Comparison of ENCODE assay signal across 1 cellular context in genomic region chr6:139925894-139926641, GRCh38.
TF ChIP-seq lines count a peak whose summit lies in the region.

No MANE protein-coding gene starts in this region.

TF ChIP-seq in HepG2, 621 proteins besides CTCF, POLR2A, EP300 and RAD21 (continued from another document and continues in another):
- TF ChIP-seq, protein P1, sequence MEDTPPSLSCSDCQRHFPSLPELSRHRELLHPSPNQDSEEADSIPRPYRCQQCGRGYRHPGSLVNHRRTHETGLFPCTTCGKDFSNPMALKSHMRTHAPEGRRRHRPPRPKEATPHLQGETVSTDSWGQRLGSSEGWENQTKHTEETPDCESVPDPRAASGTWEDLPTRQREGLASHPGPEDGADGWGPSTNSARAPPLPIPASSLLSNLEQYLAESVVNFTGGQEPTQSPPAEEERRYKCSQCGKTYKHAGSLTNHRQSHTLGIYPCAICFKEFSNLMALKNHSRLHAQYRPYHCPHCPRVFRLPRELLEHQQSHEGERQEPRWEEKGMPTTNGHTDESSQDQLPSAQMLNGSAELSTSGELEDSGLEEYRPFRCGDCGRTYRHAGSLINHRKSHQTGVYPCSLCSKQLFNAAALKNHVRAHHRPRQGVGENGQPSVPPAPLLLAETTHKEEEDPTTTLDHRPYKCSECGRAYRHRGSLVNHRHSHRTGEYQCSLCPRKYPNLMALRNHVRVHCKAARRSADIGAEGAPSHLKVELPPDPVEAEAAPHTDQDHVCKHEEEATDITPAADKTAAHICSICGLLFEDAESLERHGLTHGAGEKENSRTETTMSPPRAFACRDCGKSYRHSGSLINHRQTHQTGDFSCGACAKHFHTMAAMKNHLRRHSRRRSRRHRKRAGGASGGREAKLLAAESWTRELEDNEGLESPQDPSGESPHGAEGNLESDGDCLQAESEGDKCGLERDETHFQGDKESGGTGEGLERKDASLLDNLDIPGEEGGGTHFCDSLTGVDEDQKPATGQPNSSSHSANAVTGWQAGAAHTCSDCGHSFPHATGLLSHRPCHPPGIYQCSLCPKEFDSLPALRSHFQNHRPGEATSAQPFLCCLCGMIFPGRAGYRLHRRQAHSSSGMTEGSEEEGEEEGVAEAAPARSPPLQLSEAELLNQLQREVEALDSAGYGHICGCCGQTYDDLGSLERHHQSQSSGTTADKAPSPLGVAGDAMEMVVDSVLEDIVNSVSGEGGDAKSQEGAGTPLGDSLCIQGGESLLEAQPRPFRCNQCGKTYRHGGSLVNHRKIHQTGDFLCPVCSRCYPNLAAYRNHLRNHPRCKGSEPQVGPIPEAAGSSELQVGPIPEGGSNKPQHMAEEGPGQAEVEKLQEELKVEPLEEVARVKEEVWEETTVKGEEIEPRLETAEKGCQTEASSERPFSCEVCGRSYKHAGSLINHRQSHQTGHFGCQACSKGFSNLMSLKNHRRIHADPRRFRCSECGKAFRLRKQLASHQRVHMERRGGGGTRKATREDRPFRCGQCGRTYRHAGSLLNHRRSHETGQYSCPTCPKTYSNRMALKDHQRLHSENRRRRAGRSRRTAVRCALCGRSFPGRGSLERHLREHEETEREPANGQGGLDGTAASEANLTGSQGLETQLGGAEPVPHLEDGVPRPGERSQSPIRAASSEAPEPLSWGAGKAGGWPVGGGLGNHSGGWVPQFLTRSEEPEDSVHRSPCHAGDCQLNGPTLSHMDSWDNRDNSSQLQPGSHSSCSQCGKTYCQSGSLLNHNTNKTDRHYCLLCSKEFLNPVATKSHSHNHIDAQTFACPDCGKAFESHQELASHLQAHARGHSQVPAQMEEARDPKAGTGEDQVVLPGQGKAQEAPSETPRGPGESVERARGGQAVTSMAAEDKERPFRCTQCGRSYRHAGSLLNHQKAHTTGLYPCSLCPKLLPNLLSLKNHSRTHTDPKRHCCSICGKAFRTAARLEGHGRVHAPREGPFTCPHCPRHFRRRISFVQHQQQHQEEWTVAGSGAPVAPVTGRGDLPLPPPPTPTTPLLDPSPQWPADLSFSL (CRISPR knock-in tag; IDR thresholded peaks at IDR 0.05): peak; percentile 41; the same call in 1 of the 2 replicates
- TF ChIP-seq, protein P2, sequence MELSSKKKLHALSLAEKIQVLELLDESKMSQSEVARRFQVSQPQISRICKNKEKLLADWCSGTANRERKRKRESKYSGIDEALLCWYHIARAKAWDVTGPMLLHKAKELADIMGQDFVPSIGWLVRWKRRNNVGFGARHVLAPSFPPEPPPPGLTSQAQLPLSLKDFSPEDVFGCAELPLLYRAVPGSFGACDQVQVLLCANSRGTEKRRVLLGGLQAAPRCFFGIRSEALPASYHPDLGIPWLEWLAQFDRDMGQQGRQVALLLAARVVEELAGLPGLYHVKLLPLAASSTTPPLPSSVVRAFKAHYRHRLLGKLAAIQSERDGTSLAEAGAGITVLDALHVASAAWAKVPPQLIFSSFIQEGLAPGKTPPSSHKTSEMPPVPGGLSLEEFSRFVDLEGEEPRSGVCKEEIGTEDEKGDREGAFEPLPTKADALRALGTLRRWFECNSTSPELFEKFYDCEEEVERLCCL (CRISPR knock-in tag; IDR thresholded peaks at IDR 0.05; ENCODE audit: borderline replicate concordance): no peak
- peak; percentile 14; the same call in 1 of the 2 replicates for TF ChIP-seq CREM (IDR thresholded peaks at IDR 0.05)
- TF ChIP-seq CREM (CRISPR knock-in tag; IDR thresholded peaks at IDR 0.05): no peak
- peak; percentile 50; the same call in 1 of the 2 replicates for TF ChIP-seq FOSL1 (CRISPR knock-in tag; IDR thresholded peaks at IDR 0.05; ENCODE audit: borderline replicate concordance)
- no peak for TF ChIP-seq IRX3 (CRISPR knock-in tag; IDR thresholded peaks at IDR 0.05; ENCODE audit: borderline replicate concordance, low read depth)
- peak; percentile 62; the same call in 1 of the 2 replicates for TF ChIP-seq ZNF605 (CRISPR knock-in tag; IDR thresholded peaks at IDR 0.05)
- no peak for TF ChIP-seq CHD4 (IDR thresholded peaks at IDR 0.05; ENCODE audit: borderline replicate concordance, low read length)
- TF ChIP-seq ZNF3 (CRISPR knock-in tag; IDR thresholded peaks at IDR 0.05): no peak
- no peak for TF ChIP-seq AKAP8 (CRISPR knock-in tag; IDR thresholded peaks at IDR 0.05)
- 0 out of 4 replicates have a peak, but pooled peaks of 1 of the 2 experiments have one; percentile 36 for TF ChIP-seq REST (IDR thresholded peaks at IDR 0.05; ENCODE audit: borderline replicate concordance in 1 of 2, low read depth in 1 of 2, low read length in 2 of 2)
- TF ChIP-seq STAG1 (CRISPR knock-in tag; IDR thresholded peaks at IDR 0.05): 0 out of 2 replicates have a peak, but pooled peaks have one; percentile 18
- TF ChIP-seq SP4 (CRISPR knock-in tag; IDR thresholded peaks at IDR 0.05): no peak
- no peak for TF ChIP-seq NFKBIZ (CRISPR knock-in tag; IDR thresholded peaks at IDR 0.05)
- no peak for TF ChIP-seq NCOA5 (CRISPR knock-in tag; IDR thresholded peaks at IDR 0.05)
- TF ChIP-seq SNAPC5 (CRISPR knock-in tag; IDR thresholded peaks at IDR 0.05; ENCODE audit: borderline replicate concordance): no peak
- TF ChIP-seq ZNF878 (CRISPR knock-in tag; IDR thresholded peaks at IDR 0.05): no peak
- TF ChIP-seq HMG20A (CRISPR knock-in tag; IDR thresholded peaks at IDR 0.05; ENCODE audit: borderline replicate concordance): peak; percentile 69; the same call in 1 of the 2 replicates
- TF ChIP-seq, protein P3, sequence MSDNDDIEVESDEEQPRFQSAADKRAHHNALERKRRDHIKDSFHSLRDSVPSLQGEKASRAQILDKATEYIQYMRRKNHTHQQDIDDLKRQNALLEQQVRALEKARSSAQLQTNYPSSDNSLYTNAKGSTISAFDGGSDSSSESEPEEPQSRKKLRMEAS (IDR thresholded peaks at IDR 0.05): peak; percentile 89; the same call in 1 of the 2 replicates
- TF ChIP-seq SNAI1 (CRISPR knock-in tag; IDR thresholded peaks at IDR 0.05; ENCODE audit: borderline replicate concordance): no peak
- TF ChIP-seq ARNTL (CRISPR knock-in tag; IDR thresholded peaks at IDR 0.05): no peak
- TF ChIP-seq TCF12 (IDR thresholded peaks at IDR 0.05): no peak
- no peak for TF ChIP-seq TCF12 (CRISPR knock-in tag; IDR thresholded peaks at IDR 0.05)
- TF ChIP-seq HIC2 (CRISPR knock-in tag; IDR thresholded peaks at IDR 0.05; ENCODE audit: low read depth): peak; percentile 29; the same call in 1 of the 2 replicates
- TF ChIP-seq ATF1 (CRISPR knock-in tag; IDR thresholded peaks at IDR 0.05): peak; percentile 67; the same call in 1 of the 2 replicates
- TF ChIP-seq SOX6 (IDR thresholded peaks at IDR 0.05): no peak
- peak; percentile 63; the same call in 1 of the 2 replicates for TF ChIP-seq SOX6 (CRISPR knock-in tag; IDR thresholded peaks at IDR 0.05)
- peak; percentile 36; the same call in 1 of the 2 replicates for TF ChIP-seq ZNF770 (CRISPR knock-in tag; IDR thresholded peaks at IDR 0.05)
- TF ChIP-seq TCF7 (IDR thresholded peaks at IDR 0.05; ENCODE audit: low read depth): 0 out of 2 replicates have a peak, but pooled peaks have one; percentile 4
- TF ChIP-seq KMT2A (CRISPR knock-in tag; IDR thresholded peaks at IDR 0.05): no peak
- 0 out of 2 replicates have a peak, but pooled peaks have one; percentile 44 for TF ChIP-seq ZNF232 (CRISPR knock-in tag; IDR thresholded peaks at IDR 0.05; ENCODE audit: borderline replicate concordance)
- peak; percentile 53; the same call in 1 of the 2 replicates for TF ChIP-seq RARA (CRISPR knock-in tag; IDR thresholded peaks at IDR 0.05)
- peak; percentile 61; the same call in 1 of the 2 replicates for TF ChIP-seq MIER3 (CRISPR knock-in tag; IDR thresholded peaks at IDR 0.05; ENCODE audit: borderline replicate concordance)
- TF ChIP-seq, protein P4, sequence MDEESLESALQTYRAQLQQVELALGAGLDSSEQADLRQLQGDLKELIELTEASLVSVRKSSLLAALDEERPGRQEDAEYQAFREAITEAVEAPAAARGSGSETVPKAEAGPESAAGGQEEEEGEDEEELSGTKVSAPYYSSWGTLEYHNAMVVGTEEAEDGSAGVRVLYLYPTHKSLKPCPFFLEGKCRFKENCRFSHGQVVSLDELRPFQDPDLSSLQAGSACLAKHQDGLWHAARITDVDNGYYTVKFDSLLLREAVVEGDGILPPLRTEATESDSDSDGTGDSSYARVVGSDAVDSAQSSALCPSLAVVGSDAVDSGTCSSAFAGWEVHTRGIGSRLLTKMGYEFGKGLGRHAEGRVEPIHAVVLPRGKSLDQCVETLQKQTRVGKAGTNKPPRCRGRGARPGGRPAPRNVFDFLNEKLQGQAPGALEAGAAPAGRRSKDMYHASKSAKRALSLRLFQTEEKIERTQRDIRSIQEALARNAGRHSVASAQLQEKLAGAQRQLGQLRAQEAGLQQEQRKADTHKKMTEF (CRISPR knock-in tag; IDR thresholded peaks at IDR 0.05): peak; percentile 68
- TF ChIP-seq ZNF281 (CRISPR knock-in tag; IDR thresholded peaks at IDR 0.05; ENCODE audit: borderline replicate concordance): peak; percentile 32; the same call in 1 of the 2 replicates
- TF ChIP-seq HCFC1 (IDR thresholded peaks at IDR 0.05; ENCODE audit: low read depth, low read length): no peak
- 0 out of 2 replicates have a peak, but pooled peaks have one; percentile 32 for TF ChIP-seq TRIM24 (CRISPR knock-in tag; IDR thresholded peaks at IDR 0.05)
- TF ChIP-seq ELF3 (CRISPR knock-in tag; IDR thresholded peaks at IDR 0.05): peak; percentile 20
- peak; percentile 39; the same call in 1 of the 2 replicates for TF ChIP-seq MYC (CRISPR knock-in tag; IDR thresholded peaks at IDR 0.05; ENCODE audit: borderline replicate concordance)
